ENCODE assay signal across 1 cellular context in the genomic region with DNA sequence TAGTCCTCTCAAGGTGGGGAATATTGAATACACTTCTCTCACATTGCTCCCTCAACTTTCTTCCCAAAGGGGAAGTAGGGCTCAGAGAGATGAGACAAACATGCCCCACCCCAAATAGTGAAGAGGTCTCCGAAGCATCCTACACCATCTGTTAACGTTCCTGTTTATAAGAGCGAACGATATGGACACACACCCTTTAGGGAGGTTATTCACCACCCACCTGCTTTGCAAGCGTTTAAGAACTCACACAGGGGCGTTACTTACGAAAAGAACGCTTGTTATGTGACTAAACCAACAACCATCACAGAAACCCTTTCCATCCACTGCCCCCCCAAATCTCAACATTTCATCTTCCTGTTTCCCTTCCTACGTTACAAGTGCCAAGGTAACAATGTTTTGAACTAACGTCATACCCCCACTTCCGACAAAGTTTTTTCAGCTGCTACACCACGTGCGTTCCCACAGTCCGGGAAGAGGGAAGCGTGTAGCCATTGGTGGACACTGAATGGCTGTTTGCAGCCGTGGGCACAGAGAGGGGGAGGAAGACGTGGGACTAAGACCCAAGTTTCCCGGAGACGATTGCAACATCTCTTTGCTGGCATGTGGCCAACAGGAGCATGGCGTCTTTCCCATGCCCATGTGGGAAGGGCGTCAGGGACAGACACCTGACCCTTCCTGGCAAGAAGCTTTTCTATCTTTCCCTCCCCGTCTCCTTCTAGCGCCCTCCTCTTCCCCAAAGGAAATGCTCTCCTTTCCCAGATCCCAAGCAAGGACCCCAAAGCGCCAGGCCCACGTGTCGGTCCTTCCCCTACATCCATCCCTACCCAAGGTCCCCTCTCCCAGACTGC.
A peak's percentile ranks its signal among the peaks of the same experiment; 100 is the strongest.
TF ChIP-seq lines count a peak whose summit lies in the region.

No MANE protein-coding gene starts in this region.

TF ChIP-seq in HepG2, 621 proteins besides CTCF, POLR2A, EP300 and RAD21 (continued from another document and continues in another):
- TF ChIP-seq ZNF639 (CRISPR knock-in tag; conservative IDR thresholded peaks at IDR 0.05): no peak
- TF ChIP-seq, protein P1, sequence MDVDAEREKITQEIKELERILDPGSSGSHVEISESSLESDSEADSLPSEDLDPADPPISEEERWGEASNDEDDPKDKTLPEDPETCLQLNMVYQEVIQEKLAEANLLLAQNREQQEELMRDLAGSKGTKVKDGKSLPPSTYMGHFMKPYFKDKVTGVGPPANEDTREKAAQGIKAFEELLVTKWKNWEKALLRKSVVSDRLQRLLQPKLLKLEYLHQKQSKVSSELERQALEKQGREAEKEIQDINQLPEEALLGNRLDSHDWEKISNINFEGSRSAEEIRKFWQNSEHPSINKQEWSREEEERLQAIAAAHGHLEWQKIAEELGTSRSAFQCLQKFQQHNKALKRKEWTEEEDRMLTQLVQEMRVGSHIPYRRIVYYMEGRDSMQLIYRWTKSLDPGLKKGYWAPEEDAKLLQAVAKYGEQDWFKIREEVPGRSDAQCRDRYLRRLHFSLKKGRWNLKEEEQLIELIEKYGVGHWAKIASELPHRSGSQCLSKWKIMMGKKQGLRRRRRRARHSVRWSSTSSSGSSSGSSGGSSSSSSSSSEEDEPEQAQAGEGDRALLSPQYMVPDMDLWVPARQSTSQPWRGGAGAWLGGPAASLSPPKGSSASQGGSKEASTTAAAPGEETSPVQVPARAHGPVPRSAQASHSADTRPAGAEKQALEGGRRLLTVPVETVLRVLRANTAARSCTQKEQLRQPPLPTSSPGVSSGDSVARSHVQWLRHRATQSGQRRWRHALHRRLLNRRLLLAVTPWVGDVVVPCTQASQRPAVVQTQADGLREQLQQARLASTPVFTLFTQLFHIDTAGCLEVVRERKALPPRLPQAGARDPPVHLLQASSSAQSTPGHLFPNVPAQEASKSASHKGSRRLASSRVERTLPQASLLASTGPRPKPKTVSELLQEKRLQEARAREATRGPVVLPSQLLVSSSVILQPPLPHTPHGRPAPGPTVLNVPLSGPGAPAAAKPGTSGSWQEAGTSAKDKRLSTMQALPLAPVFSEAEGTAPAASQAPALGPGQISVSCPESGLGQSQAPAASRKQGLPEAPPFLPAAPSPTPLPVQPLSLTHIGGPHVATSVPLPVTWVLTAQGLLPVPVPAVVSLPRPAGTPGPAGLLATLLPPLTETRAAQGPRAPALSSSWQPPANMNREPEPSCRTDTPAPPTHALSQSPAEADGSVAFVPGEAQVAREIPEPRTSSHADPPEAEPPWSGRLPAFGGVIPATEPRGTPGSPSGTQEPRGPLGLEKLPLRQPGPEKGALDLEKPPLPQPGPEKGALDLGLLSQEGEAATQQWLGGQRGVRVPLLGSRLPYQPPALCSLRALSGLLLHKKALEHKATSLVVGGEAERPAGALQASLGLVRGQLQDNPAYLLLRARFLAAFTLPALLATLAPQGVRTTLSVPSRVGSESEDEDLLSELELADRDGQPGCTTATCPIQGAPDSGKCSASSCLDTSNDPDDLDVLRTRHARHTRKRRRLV (CRISPR knock-in tag; IDR thresholded peaks at IDR 0.05): peak; percentile 59; the same call in 1 of the 2 replicates
- TF ChIP-seq JUNB (CRISPR knock-in tag; IDR thresholded peaks at IDR 0.05; ENCODE audit: borderline replicate concordance): 0 out of 2 replicates have a peak, but pooled peaks have one; percentile 77
- TF ChIP-seq ZNF33A (CRISPR knock-in tag; IDR thresholded peaks at IDR 0.05; ENCODE audit: borderline replicate concordance): no peak
- TF ChIP-seq, protein P2, sequence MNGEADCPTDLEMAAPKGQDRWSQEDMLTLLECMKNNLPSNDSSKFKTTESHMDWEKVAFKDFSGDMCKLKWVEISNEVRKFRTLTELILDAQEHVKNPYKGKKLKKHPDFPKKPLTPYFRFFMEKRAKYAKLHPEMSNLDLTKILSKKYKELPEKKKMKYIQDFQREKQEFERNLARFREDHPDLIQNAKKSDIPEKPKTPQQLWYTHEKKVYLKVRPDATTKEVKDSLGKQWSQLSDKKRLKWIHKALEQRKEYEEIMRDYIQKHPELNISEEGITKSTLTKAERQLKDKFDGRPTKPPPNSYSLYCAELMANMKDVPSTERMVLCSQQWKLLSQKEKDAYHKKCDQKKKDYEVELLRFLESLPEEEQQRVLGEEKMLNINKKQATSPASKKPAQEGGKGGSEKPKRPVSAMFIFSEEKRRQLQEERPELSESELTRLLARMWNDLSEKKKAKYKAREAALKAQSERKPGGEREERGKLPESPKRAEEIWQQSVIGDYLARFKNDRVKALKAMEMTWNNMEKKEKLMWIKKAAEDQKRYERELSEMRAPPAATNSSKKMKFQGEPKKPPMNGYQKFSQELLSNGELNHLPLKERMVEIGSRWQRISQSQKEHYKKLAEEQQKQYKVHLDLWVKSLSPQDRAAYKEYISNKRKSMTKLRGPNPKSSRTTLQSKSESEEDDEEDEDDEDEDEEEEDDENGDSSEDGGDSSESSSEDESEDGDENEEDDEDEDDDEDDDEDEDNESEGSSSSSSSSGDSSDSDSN (CRISPR knock-in tag; IDR thresholded peaks at IDR 0.05): peak; percentile 45
- TF ChIP-seq ZFP82 (CRISPR knock-in tag; IDR thresholded peaks at IDR 0.05; ENCODE audit: borderline replicate concordance): peak; percentile 40; the same call in 1 of the 2 replicates
- peak; percentile 75; the same call in 1 of the 2 replicates for TF ChIP-seq ZNF235 (CRISPR knock-in tag; IDR thresholded peaks at IDR 0.05; ENCODE audit: borderline replicate concordance)
- TF ChIP-seq, protein P3, sequence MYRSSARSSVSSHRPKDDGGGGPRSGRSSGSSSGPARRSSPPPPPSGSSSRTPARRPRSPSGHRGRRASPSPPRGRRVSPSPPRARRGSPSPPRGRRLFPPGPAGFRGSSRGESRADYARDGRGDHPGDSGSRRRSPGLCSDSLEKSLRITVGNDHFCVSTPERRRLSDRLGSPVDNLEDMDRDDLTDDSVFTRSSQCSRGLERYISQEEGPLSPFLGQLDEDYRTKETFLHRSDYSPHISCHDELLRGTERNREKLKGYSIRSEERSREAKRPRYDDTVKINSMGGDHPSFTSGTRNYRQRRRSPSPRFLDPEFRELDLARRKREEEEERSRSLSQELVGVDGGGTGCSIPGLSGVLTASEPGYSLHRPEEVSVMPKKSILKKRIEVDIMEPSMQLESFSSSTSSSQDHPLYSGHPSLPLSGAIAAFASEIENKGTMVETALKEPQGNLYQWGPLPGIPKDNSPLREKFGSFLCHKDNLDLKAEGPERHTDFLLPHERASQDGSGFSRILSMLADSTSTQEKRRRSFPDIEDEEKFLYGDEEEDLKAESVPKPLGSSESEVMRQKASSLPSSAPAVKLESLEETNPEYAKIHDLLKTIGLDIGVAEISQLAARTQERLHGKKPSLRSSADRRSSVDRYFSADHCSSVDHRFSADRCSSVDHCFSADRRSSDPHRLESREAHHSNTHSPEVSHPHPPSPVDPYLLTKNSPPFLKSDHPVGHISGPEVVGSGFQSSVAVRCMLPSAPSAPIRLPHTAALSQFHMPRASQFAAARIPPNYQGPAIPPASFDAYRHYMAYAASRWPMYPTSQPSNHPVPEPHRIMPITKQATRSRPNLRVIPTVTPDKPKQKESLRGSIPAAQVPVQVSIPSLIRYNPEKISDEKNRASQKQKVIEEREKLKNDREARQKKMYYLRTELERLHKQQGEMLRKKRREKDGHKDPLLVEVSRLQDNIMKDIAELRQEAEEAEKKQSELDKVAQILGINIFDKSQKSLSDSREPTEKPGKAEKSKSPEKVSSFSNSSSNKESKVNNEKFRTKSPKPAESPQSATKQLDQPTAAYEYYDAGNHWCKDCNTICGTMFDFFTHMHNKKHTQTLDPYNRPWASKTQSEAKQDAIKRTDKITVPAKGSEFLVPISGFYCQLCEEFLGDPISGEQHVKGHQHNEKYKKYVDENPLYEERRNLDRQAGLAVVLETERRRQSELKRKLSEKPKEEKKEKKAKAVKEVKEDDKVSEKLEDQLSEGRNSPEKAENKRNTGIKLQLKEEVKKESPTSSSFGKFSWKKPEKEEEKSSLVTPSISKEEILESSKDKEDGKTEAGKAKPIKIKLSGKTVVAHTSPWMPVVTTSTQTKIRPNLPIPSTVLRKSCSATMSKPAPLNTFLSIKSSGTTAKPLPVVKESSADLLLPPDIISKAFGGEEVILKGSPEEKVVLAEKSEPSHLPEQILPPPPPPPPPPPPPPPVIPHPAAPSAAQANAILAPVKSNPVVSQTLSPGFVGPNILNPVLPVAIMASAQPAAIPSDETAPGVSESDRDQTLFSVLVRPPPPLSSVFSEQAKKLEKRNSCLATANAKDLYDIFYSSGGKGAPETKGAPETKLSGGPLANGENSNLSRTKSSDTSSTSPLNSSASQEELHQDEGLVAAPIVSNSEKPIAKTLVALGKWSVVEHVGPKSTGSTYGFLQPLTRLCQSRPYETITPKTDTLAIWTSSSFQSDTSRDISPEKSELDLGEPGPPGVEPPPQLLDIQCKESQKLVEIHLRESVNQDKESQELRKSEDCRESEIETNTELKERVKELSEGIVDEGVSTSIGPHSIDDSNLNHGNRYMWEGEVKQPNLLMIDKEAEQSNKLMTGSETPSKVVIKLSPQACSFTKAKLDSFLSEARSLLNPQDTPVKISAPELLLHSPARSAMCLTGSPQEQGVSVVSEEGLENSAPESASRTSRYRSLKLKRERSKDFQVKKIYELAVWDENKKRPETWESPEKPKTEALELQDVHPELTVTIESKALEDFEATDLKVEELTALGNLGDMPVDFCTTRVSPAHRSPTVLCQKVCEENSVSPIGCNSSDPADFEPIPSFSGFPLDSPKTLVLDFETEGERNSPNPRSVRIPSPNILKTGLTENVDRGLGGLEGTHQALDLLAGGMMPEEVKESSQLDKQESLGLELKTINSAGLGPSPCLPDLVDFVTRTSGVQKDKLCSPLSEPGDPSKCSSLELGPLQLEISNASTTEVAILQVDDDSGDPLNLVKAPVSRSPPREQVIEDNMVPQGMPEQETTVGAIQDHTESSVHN (CRISPR knock-in tag; IDR thresholded peaks at IDR 0.05): no peak
- TF ChIP-seq CHCHD3 (CRISPR knock-in tag; IDR thresholded peaks at IDR 0.05): peak; percentile 15; the same call in 1 of the 2 replicates
- peak; percentile 64; the same call in 1 of the 2 replicates for TF ChIP-seq KDM2A (CRISPR knock-in tag; IDR thresholded peaks at IDR 0.05; ENCODE audit: borderline replicate concordance, low read depth)
- TF ChIP-seq, protein P4, sequence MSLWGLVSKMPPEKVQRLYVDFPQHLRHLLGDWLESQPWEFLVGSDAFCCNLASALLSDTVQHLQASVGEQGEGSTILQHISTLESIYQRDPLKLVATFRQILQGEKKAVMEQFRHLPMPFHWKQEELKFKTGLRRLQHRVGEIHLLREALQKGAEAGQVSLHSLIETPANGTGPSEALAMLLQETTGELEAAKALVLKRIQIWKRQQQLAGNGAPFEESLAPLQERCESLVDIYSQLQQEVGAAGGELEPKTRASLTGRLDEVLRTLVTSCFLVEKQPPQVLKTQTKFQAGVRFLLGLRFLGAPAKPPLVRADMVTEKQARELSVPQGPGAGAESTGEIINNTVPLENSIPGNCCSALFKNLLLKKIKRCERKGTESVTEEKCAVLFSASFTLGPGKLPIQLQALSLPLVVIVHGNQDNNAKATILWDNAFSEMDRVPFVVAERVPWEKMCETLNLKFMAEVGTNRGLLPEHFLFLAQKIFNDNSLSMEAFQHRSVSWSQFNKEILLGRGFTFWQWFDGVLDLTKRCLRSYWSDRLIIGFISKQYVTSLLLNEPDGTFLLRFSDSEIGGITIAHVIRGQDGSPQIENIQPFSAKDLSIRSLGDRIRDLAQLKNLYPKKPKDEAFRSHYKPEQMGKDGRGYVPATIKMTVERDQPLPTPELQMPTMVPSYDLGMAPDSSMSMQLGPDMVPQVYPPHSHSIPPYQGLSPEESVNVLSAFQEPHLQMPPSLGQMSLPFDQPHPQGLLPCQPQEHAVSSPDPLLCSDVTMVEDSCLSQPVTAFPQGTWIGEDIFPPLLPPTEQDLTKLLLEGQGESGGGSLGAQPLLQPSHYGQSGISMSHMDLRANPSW (CRISPR knock-in tag; IDR thresholded peaks at IDR 0.05; ENCODE audit: borderline replicate concordance): no peak
- peak; percentile 78 for TF ChIP-seq CREB1 (IDR thresholded peaks at IDR 0.05)
- peak; percentile 93 for TF ChIP-seq CREB1 (CRISPR knock-in tag; IDR thresholded peaks at IDR 0.05)
- TF ChIP-seq THAP11 (CRISPR knock-in tag; IDR thresholded peaks at IDR 0.05): peak; percentile 69
- TF ChIP-seq SPEN (CRISPR knock-in tag; IDR thresholded peaks at IDR 0.05; ENCODE audit: low read depth): peak; percentile 64; the same call in 1 of the 2 replicates
- TF ChIP-seq, protein P5, sequence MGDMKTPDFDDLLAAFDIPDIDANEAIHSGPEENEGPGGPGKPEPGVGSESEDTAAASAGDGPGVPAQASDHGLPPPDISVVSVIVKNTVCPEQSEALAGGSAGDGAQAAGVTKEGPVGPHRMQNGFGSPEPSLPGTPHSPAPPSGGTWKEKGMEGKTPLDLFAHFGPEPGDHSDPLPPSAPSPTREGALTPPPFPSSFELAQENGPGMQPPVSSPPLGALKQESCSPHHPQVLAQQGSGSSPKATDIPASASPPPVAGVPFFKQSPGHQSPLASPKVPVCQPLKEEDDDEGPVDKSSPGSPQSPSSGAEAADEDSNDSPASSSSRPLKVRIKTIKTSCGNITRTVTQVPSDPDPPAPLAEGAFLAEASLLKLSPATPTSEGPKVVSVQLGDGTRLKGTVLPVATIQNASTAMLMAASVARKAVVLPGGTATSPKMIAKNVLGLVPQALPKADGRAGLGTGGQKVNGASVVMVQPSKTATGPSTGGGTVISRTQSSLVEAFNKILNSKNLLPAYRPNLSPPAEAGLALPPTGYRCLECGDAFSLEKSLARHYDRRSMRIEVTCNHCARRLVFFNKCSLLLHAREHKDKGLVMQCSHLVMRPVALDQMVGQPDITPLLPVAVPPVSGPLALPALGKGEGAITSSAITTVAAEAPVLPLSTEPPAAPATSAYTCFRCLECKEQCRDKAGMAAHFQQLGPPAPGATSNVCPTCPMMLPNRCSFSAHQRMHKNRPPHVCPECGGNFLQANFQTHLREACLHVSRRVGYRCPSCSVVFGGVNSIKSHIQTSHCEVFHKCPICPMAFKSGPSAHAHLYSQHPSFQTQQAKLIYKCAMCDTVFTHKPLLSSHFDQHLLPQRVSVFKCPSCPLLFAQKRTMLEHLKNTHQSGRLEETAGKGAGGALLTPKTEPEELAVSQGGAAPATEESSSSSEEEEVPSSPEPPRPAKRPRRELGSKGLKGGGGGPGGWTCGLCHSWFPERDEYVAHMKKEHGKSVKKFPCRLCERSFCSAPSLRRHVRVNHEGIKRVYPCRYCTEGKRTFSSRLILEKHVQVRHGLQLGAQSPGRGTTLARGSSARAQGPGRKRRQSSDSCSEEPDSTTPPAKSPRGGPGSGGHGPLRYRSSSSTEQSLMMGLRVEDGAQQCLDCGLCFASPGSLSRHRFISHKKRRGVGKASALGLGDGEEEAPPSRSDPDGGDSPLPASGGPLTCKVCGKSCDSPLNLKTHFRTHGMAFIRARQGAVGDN (CRISPR knock-in tag; IDR thresholded peaks at IDR 0.05): peak; percentile 83
- 0 out of 2 replicates have a peak, but pooled peaks have one; percentile 69 for TF ChIP-seq MEF2D (CRISPR knock-in tag; IDR thresholded peaks at IDR 0.05)
- TF ChIP-seq NCOA2 (CRISPR knock-in tag; IDR thresholded peaks at IDR 0.05): 0 out of 2 replicates have a peak, but pooled peaks have one; percentile 45
- TF ChIP-seq HOXA7 (CRISPR knock-in tag; IDR thresholded peaks at IDR 0.05): no peak
